In the genomic region with DNA sequence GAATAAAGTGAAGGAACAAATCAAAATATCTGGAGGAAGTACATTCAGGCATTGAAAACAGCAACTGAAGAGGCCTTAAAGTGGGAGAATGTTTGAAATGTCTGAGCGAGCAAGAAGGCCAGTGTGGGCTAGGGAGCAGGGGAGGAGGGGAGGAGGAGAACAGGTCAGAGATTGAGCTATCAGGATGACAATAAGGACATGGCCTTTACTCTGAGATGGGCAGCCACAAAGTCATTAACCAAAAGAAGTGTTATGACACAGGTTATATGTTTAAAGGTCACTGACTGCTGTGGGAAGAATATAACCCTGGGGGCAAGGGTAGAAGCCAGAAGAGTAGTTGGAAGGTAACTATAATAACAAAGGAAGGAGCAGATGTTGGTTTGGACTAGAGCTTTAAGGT, we compare ENCODE assay signal across 25 cellular contexts.
"Had no signal": no experiment of that assay in that cellular context is flagged by ENCODE, and none has a peak within 500 bp of the region (broad histone marks: within the 10 kb centered on the region; RNA-seq: fewer than 3 reads in every experiment).

No MANE protein-coding gene starts in this region.

- H3K4me3 Mint-ChIP-seq: dendritic cell treated with granulocyte-macrophage colony-stimulating factor and Interleukin-4, amounts not matched to agents 40 ng/mL and 50 ng/mL, for 4 days; immature natural killer cell; naive B cell; nephron; stimulated activated memory B cell treated with anti-CD40 and anti-IgM and Interleukin-4, amounts not matched to agents 10 μg/mL and 1 μg/mL and 100 μg/mL, for 72 hours had no signal

- H3K27me3 ChIP-seq: esophagus squamous epithelium, gastroesophageal sphincter, right lobe of liver, spleen, stomach, upper lobe of right lung, vagina had no signal

- H3K27ac Mint-ChIP-seq: dendritic cell treated with granulocyte-macrophage colony-stimulating factor and Interleukin-4, amounts not matched to agents 40 ng/mL and 50 ng/mL, for 4 days; immature natural killer cell; naive B cell; nephron; stimulated activated memory B cell treated with anti-CD40 and anti-IgM and Interleukin-4, amounts not matched to agents 10 μg/mL and 1 μg/mL and 100 μg/mL, for 72 hours had no signal

- H3K4me1 Mint-ChIP-seq: immature natural killer cell; naive B cell; nephron; stimulated activated memory B cell treated with anti-CD40 and anti-IgM and Interleukin-4, amounts not matched to agents 10 μg/mL and 1 μg/mL and 100 μg/mL, for 72 hours had no signal

- DNase-seq: esophagus squamous epithelium; foreskin fibroblast; immature natural killer cell; left ventricle myocardium superior; mesenchymal stem cell; midbrain; naive B cell; psoas muscle; retina; right lobe of liver; spleen; stimulated activated CD4-positive, alpha-beta T cell treated with anti-CD3 and anti-CD28 coated beads, Interleukin-15, amount 100 ng/mL, for 24 hours; stimulated activated CD4-positive, alpha-beta T cell treated with anti-CD3 and anti-CD28 coated beads, Interleukin-1b, Interleukin-23, amount 100 ng/mL, for 48 hours; stimulated activated CD4-positive, alpha-beta T cell treated with anti-CD3 and anti-CD28 coated beads, Interleukin-4, amount 100 ng/mL, for 24 hours; stomach; substantia nigra; upper lobe of right lung had no signal

- H3K9me3 ChIP-seq: esophagus squamous epithelium, gastroesophageal sphincter, psoas muscle, right lobe of liver, spleen, stomach, thoracic aorta, upper lobe of right lung, vagina had no signal

- H3K9me3 Mint-ChIP-seq: dendritic cell treated with granulocyte-macrophage colony-stimulating factor and Interleukin-4, amounts not matched to agents 40 ng/mL and 50 ng/mL, for 4 days; stimulated activated memory B cell treated with anti-CD40 and anti-IgM and Interleukin-4, amounts not matched to agents 10 μg/mL and 1 μg/mL and 100 μg/mL, for 72 hours had no signal

- H3K27me3 Mint-ChIP-seq: dendritic cell treated with granulocyte-macrophage colony-stimulating factor and Interleukin-4, amounts not matched to agents 40 ng/mL and 50 ng/mL, for 4 days; naive B cell; stimulated activated memory B cell treated with anti-CD40 and anti-IgM and Interleukin-4, amounts not matched to agents 10 μg/mL and 1 μg/mL and 100 μg/mL, for 72 hours had no signal

- H3K27ac ChIP-seq: esophagus squamous epithelium, gastroesophageal sphincter, parathyroid adenoma, psoas muscle, right lobe of liver, spleen, stomach, thoracic aorta, upper lobe of right lung, vagina had no signal

- ATAC-seq: gastroesophageal sphincter; left ventricle myocardium superior; psoas muscle; right lobe of liver; stimulated activated memory B cell treated with anti-CD40 and anti-IgM and Interleukin-4, amounts not matched to agents 10 μg/mL and 1 μg/mL and 100 μg/mL, for 72 hours; upper lobe of right lung had no signal

- H3K4me1 ChIP-seq: esophagus squamous epithelium, gastroesophageal sphincter, parathyroid adenoma, psoas muscle, right lobe of liver, spleen, stomach, upper lobe of right lung, vagina had no signal

- H3K36me3 Mint-ChIP-seq: immature natural killer cell; naive B cell; stimulated activated memory B cell treated with anti-CD40 and anti-IgM and Interleukin-4, amounts not matched to agents 10 μg/mL and 1 μg/mL and 100 μg/mL, for 72 hours had no signal

- H3K4me3 ChIP-seq: esophagus squamous epithelium, gastroesophageal sphincter, lung, psoas muscle, right lobe of liver, spleen, stomach, thoracic aorta, upper lobe of right lung, vagina had no signal

- H3K36me3 ChIP-seq: esophagus squamous epithelium, gastroesophageal sphincter, right lobe of liver, spleen, stomach, thoracic aorta, upper lobe of right lung, vagina had no signal
